ENCODE assay signal across 13 cellular contexts in the genomic region with DNA sequence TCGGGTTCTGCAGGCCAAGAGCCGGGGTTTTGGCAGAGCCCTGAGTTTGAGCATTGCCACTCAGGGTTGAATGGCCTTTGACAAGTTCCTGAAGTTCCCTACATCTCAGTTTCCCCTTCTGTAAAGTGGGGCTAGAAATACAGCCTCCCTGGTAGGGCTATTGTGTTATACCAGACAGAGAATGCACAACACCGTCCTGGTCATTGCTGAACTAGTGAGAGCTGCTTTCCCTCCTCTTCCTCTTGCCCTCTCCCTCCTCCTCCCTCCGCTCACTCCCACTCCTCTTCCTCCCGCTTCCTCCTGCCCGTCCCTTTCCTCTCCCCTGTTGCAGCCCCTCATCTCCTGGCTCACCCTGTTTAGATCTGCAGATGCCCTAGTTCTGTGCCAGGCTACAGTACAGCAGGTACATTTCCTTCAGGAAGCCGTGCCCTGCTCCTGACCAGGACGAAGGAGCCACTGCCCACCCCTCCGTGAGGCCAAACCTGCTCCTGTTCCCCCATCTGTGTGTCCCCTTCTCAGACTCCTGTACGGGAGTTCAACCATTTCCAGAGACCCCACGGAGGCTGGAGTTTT.
A peak's percentile ranks its signal among the peaks of the same experiment; 100 is the strongest.
DNase-seq lines count a peak whose midpoint lies in the region; ATAC-seq, FAIRE-seq and TF ChIP-seq lines count a peak whose summit lies in the region.
"Had no signal": no experiment of that assay in that cellular context is flagged by ENCODE, and none has a peak within 500 bp of the region (broad histone marks: within the 10 kb centered on the region; RNA-seq: fewer than 3 reads in every experiment).

No MANE protein-coding gene starts in this region.

- H3K27ac ChIP-seq in HepG2 (ENCODE audit: extremely low read length, insufficient read depth, low read length) (no peak overlapping the region), right lobe of liver (no peak overlapping the region), RWPE2 (ENCODE audit: poor library complexity, severe bottlenecking) (no peak overlapping the region), keratinocyte (ENCODE audit: control insufficient read depth, insufficient read depth, low read length) (no peak overlapping the region), spleen (no peak overlapping the region)
- H3K27ac ChIP-seq: PC-9 had no signal

- H3K9ac ChIP-seq in HepG2 (ENCODE audit: insufficient read depth, low read depth, low read length) (no peak overlapping the region), keratinocyte (ENCODE audit: control insufficient read depth, extremely low read depth, insufficient read depth, low read length) (no peak overlapping the region)

- DNase-seq in HepG2 (ENCODE audit: low spot score) (no peak), right lobe of liver (no peak), RWPE2 (ENCODE audit: low spot score) (no peak), keratinocyte (ENCODE audit: low read depth, low spot score) (no peak), spleen (peak; percentile 21), NCI-H510A treated with DMSO at 0.1 percent for 48 hours (lab: John Stamatoyannopoulos, UW) (no peak), G401 (ENCODE audit: low spot score) (no peak)
- DNase-seq in activated effector memory CD4-positive, alpha-beta T cell treated with Interleukin-2 at 50 U/mL for 16 hours = no peak
- DNase-seq: CD4-positive, CD25-positive, alpha-beta regulatory T cell; GDM1; NCI-H2081 had no signal

- no peak for TF ChIP-seq CTCF in HepG2 (CRISPR knock-in tag; IDR thresholded peaks at IDR 0.05)
- TF ChIP-seq CTCF in right lobe of liver (IDR thresholded peaks at IDR 0.05) = no peak
- peak; percentile 42 for TF ChIP-seq CTCF in RWPE2 (IDR thresholded peaks at IDR 0.05; ENCODE audit: poor library complexity, severe bottlenecking)
- peak in 2 of 3 experiments; percentile 1 to 17 for TF ChIP-seq CTCF in keratinocyte (optimal IDR thresholded peaks at IDR 0.05 in 1 of 3, IDR thresholded peaks at IDR 0.05 in 1 of 3, conservative IDR thresholded peaks at IDR 0.05 in 1 of 3; ENCODE audit: extremely low read depth in 1 of 3, insufficient read depth in 2 of 3, low read length in 3 of 3)
- TF ChIP-seq CTCF in spleen (IDR thresholded peaks at IDR 0.05 in 8 of 11, conservative IDR thresholded peaks at IDR 0.05 in 3 of 11) = peak in 1 of 11 experiments; percentile 0

- no peak for TF ChIP-seq POLR2A in HepG2 (IDR thresholded peaks at IDR 0.05; ENCODE audit: insufficient read depth in 1 of 2, low read depth in 2 of 2, low read length in 2 of 2)
- TF ChIP-seq POLR2A in right lobe of liver (IDR thresholded peaks at IDR 0.05) = no peak
- TF ChIP-seq POLR2A in spleen (IDR thresholded peaks at IDR 0.05) = no peak

- H3K9me3 ChIP-seq in HepG2 (ENCODE audit: low read length) (no peaks in the 10 kb centered on the region), right lobe of liver (no peaks in the 10 kb centered on the region), RWPE2 (ENCODE audit: severe bottlenecking) (no peaks in the 10 kb centered on the region), keratinocyte (ENCODE audit: control insufficient read depth, low read depth, low read length) (no peaks in the 10 kb centered on the region), spleen (no peaks in the 10 kb centered on the region)
- H3K9me3 ChIP-seq: SJSA1 had no signal

- no peak overlapping the region for H3K4me3 ChIP-seq in HepG2 (replicated peaks in 1 of 3; ENCODE audit: insufficient read depth in 1 of 3, low read depth in 2 of 3, low read length in 3 of 3)
- no peak overlapping the region for H3K4me3 ChIP-seq in right lobe of liver
- H3K4me3 ChIP-seq in RWPE2 (ENCODE audit: severe bottlenecking) = no peak overlapping the region
- no peak overlapping the region for H3K4me3 ChIP-seq in keratinocyte (ENCODE audit: control insufficient read depth in 2 of 3, extremely low read depth in 1 of 3, insufficient read depth in 2 of 3, low read depth in 1 of 3, low read length in 3 of 3)
- H3K4me3 ChIP-seq in spleen = no peak overlapping the region
- H3K4me3 ChIP-seq: PC-9, SJSA1 had no signal

- peaks cover 19 to 80% of the 10 kb centered on the region in 2 experiments for H3K27me3 ChIP-seq in HepG2 (ENCODE audit: control insufficient read depth in 1 of 2, insufficient read depth in 2 of 2, low read length in 2 of 2)
- H3K27me3 ChIP-seq in right lobe of liver = no peaks in the 10 kb centered on the region
- H3K27me3 ChIP-seq in RWPE2 (ENCODE audit: insufficient read depth, poor library complexity, severe bottlenecking) = peaks cover 2% of the 10 kb centered on the region
- H3K27me3 ChIP-seq in keratinocyte (ENCODE audit: control insufficient read depth, extremely low read depth, insufficient read depth, low read length) = peaks cover 7% of the 10 kb centered on the region
- peaks cover 0 to 19% (median 0%) of the 10 kb centered on the region in 7 donors for H3K27me3 ChIP-seq in spleen (replicated peaks in 1 of 7)
- H3K27me3 ChIP-seq: SJSA1 had no signal

- peak; percentile 12; the same call in 2 of the 3 replicates for ATAC-seq in HepG2
- no peak for ATAC-seq in right lobe of liver
- ATAC-seq in RWPE2 (ENCODE audit: low read depth) = no peak

- TF ChIP-seq RAD21 in HepG2 (CRISPR knock-in tag; IDR thresholded peaks at IDR 0.05) = no peak

- dilution Hi-C loops in keratinocyte (cut with MboI; ENCODE audit: extremely low pct_ligation_motif_present, low sequenced_read_pairs) = no loop called here

- CTCF ChIA-PET in HepG2 (lab: Yijun Ruan, JAX; ENCODE audit: low intra/inter-chr PET ratio, low total read pairs) = interaction anchor here (1.5 to 2.1 kb wide), 2 partner anchors 93 to 223 kb away, joined by 3 to 7 read pairs; no protein-coding TSS in a partner anchor

- H3K36me3 ChIP-seq in HepG2 (replicated peaks in 1 of 2; ENCODE audit: control insufficient read depth in 1 of 2, insufficient read depth in 2 of 2, low read length in 2 of 2) (no peaks in the 10 kb centered on the region), right lobe of liver (no peaks in the 10 kb centered on the region), RWPE2 (ENCODE audit: low read depth) (no peaks in the 10 kb centered on the region), keratinocyte (ENCODE audit: control insufficient read depth in 2 of 2, extremely low read depth in 1 of 2, insufficient read depth in 2 of 2, low read length in 2 of 2) (no peaks in the 10 kb centered on the region), spleen (no peaks in the 10 kb centered on the region)
- H3K36me3 ChIP-seq: SJSA1 had no signal

- H3K4me2 ChIP-seq in HepG2 (ENCODE audit: low read depth, low read length) = no peak overlapping the region; the same call in 1 of the 2 replicates
- H3K4me2 ChIP-seq in keratinocyte (ENCODE audit: control insufficient read depth, extremely low read depth, insufficient read depth, low read depth, low read length) = no peak overlapping the region
- H3K4me2 ChIP-seq: PC-9 had no signal

- TF ChIP-seq EP300 in HepG2 (IDR thresholded peaks at IDR 0.05; ENCODE audit: low read depth in 2 of 2, low read length in 2 of 2) (no peak), HepG2 (CRISPR knock-in tag; IDR thresholded peaks at IDR 0.05; ENCODE audit: borderline replicate concordance) (no peak)

- peaks cover 18% of the 10 kb centered on the region for H3K4me1 ChIP-seq in HepG2 (ENCODE audit: insufficient read depth, low read length)
- H3K4me1 ChIP-seq in right lobe of liver = peaks cover 0 to 5% (median 0%) of the 10 kb centered on the region in 4 donors
- H3K4me1 ChIP-seq in RWPE2 (ENCODE audit: insufficient read depth, poor library complexity, severe bottlenecking) = peaks cover 9% of the 10 kb centered on the region
- peaks cover 10% of the 10 kb centered on the region for H3K4me1 ChIP-seq in keratinocyte (ENCODE audit: control insufficient read depth, extremely low read depth, insufficient read depth, low read length)
- no peaks in the 10 kb centered on the region for H3K4me1 ChIP-seq in spleen

- no peak overlapping the region for H2AFZ ChIP-seq in HepG2 (ENCODE audit: low read length)
- no peak overlapping the region for H2AFZ ChIP-seq in keratinocyte (ENCODE audit: control insufficient read depth, low read length)
- H2AFZ ChIP-seq: PC-9 had no signal

- no peaks in the 10 kb centered on the region for H3K9me1 ChIP-seq in keratinocyte (ENCODE audit: control insufficient read depth, extremely low read depth, insufficient read depth, low read length)

- in situ Hi-C loops in HepG2 (cut with HindIII; ENCODE audit: extremely low pct_ligation_motif_present, low pct_unique_long_range_greater_than_20kb) = no loop called here
- in situ Hi-C loops in G401 (cut with HindIII; ENCODE audit: low sequenced_read_pairs) = no loop called here

- H3K79me2 ChIP-seq in HepG2 (ENCODE audit: insufficient read depth, low read length) (no peaks in the 10 kb centered on the region), keratinocyte (ENCODE audit: control insufficient read depth, insufficient read depth, low read length) (no peaks in the 10 kb centered on the region)

- 28% methylated on average over 10 of the region's 11 CpGs for WGBS in HepG2 (ENCODE audit: low lambda C conversion rate)
- 58% methylated on average over 9 of the region's 11 CpGs for WGBS in right lobe of liver (ENCODE audit: insufficient coverage, low coverage, low lambda C conversion rate, missing lambda C conversion rate)
- 58 to 68% (median 66%) methylated on average over 11 of the region's 11 CpGs for WGBS in spleen, 5 donors

- POLR2A ChIA-PET in HepG2 (lab: Yijun Ruan, JAX) = no interaction called here

- intact Hi-C loops in HepG2 (cut with micrococcal nuclease; ENCODE audit: unreplicated experiment) (no loop called here), right lobe of liver (cut with DNase I) (loop anchor here in 1 of 2 donors (10.0 kb wide), 1 partner anchor 229 kb away; no protein-coding TSS in a partner anchor), spleen (cut with DNase I; ENCODE audit: low total_unique reads) (no loop called here)

- no peak for FAIRE-seq in HepG2 (lab: Jason Lieb, UNC)
- FAIRE-seq in keratinocyte (lab: Jason Lieb, UNC) = no peak

- BruUV-seq in HepG2 (replicated peaks; lab: Mats Ljungman, UMichigan) = no TSS peak

- H4K20me1 ChIP-seq in HepG2 (ENCODE audit: insufficient read depth, low read length) (no peaks in the 10 kb centered on the region), keratinocyte (ENCODE audit: control insufficient read depth, extremely low read depth, insufficient read depth, low read length) (no peaks in the 10 kb centered on the region)

TF ChIP-seq in HepG2, 621 proteins besides CTCF, POLR2A, EP300 and RAD21 (continues in another document):
- no peak for TF ChIP-seq KAT7 (CRISPR knock-in tag; IDR thresholded peaks at IDR 0.05; ENCODE audit: borderline replicate concordance)
- TF ChIP-seq, protein P1, sequence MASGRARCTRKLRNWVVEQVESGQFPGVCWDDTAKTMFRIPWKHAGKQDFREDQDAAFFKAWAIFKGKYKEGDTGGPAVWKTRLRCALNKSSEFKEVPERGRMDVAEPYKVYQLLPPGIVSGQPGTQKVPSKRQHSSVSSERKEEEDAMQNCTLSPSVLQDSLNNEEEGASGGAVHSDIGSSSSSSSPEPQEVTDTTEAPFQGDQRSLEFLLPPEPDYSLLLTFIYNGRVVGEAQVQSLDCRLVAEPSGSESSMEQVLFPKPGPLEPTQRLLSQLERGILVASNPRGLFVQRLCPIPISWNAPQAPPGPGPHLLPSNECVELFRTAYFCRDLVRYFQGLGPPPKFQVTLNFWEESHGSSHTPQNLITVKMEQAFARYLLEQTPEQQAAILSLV (CRISPR knock-in tag; IDR thresholded peaks at IDR 0.05; ENCODE audit: borderline replicate concordance) = 0 out of 2 replicates have a peak, but pooled peaks have one; percentile 10

Comparison
In these comparisons a context has a peak if more than half of its experiments do, and no peak if none do; other contexts are left out.
1. CTCF ChIP-seq: peak in RWPE2 (single experiment) and keratinocyte (2 of 3); none in HepG2 (single experiment) and right lobe of liver (0 of 4).